In genomic region chr22:37202706-37203105, GRCh38 we compare ENCODE assay signal across 14 cellular contexts. TPM values are rescaled to one million over a fixed set of nuclear protein-coding genes. Genes with fewer than 3 reads are reported as not detected.
"Had no signal": no experiment of that assay in that cellular context is flagged by ENCODE, and none has a peak within 500 bp of the region (broad histone marks: within the 10 kb centered on the region; RNA-seq: fewer than 3 reads in every experiment).

No MANE protein-coding gene starts in this region.

- H3K36me3 ChIP-seq: SJSA1, tibial nerve had no signal

- H3K9me3 ChIP-seq: mucosa of descending colon, SJSA1, tibial nerve had no signal

- H3K36me3 Mint-ChIP-seq: naive thymus-derived CD8-positive, alpha-beta T cell had no signal

- H3K27ac ChIP-seq: SJSA1, tibial nerve had no signal

- DNase-seq: activated CD8-positive, alpha-beta memory T cell treated with anti-CD3 and anti-CD28 coated beads for 24 hours; activated T-cell treated with anti-CD3 and anti-CD28 coated beads for 4 hours; glutamatergic neuron; SW 1271 had no signal

- ATAC-seq: activated T-helper 17 cell treated with anti-CD3 and anti-CD28 coated beads, Interleukin-2, amount 50 U/mL, for 72 hours; esophagus mucosa; mucosa of descending colon; naive thymus-derived CD8-positive, alpha-beta T cell had no signal

- H3K4me3 ChIP-seq: mucosa of descending colon, SJSA1, tibial nerve had no signal

- H3K9me3 Mint-ChIP-seq: activated T-helper 17 cell treated with anti-CD3 and anti-CD28 coated beads, Interleukin-2, amount 50 U/mL, for 72 hours; naive thymus-derived CD8-positive, alpha-beta T cell had no signal

- H3K27me3 ChIP-seq: SJSA1, tibial nerve had no signal

- H3K27me3 Mint-ChIP-seq: activated T-helper 17 cell treated with anti-CD3 and anti-CD28 coated beads, Interleukin-2, amount 50 U/mL, for 72 hours; naive thymus-derived CD8-positive, alpha-beta T cell had no signal

- H3K4me3 Mint-ChIP-seq: activated T-helper 17 cell treated with anti-CD3 and anti-CD28 coated beads, Interleukin-2, amount 50 U/mL, for 72 hours had no signal

RNA-seq across cellular contexts. Expression of gene SSTR3, which starts 9.6 kb away (rescaled TPM):
- total RNA-seq: astrocyte, esophagus mucosa, fibroblast of villous mesenchyme, lung microvascular endothelial cell, pulmonary artery endothelial cell, SJSA1, tibial nerve had no signal

RNA-seq across cellular contexts. Expression of gene IL2RB, which starts 53.0 kb away (rescaled TPM):
- total RNA-seq: lung microvascular endothelial cell, SJSA1 had no signal
